In genomic region chr3:9439331-9439730, GRCh38 we compare ENCODE assay signal across 20 cellular contexts. TPM values are rescaled to one million over a fixed set of nuclear protein-coding genes. Genes with fewer than 3 reads are reported as not detected.
DNase-seq lines count a peak whose midpoint lies in the region; ATAC-seq, FAIRE-seq and TF ChIP-seq lines count a peak whose summit lies in the region.
"Had no signal": no experiment of that assay in that cellular context is flagged by ENCODE, and none has a peak within 500 bp of the region (broad histone marks: within the 10 kb centered on the region; RNA-seq: fewer than 3 reads in every experiment).

No MANE protein-coding gene starts in this region.

- no peak overlapping the region for H3K4me3 ChIP-seq in PC-3 (ENCODE audit: low read length)
- H3K4me3 ChIP-seq: pancreas, thoracic aorta had no signal

- peak overlapping the region; percentile 4; the same call in 1 of the 2 replicates for H3K27ac Mint-ChIP-seq in HFFc6
- H3K27ac Mint-ChIP-seq: activated CD8-positive, alpha-beta memory T cell treated with anti-CD3 and anti-CD28 coated beads, Interleukin-2, amount 10 ng/mL, durations not matched to agents 7 days and 5 days; activated T-helper 17 cell treated with anti-CD3 and anti-CD28 coated beads, Interleukin-2, amount 50 U/mL, for 72 hours had no signal

- 0 out of 2 replicates have a peak, but pooled peaks have one; percentile 20 for ATAC-seq in PC-3
- ATAC-seq: activated CD8-positive, alpha-beta memory T cell treated with anti-CD3 and anti-CD28 coated beads, Interleukin-2, amount 10 ng/mL, durations not matched to agents 7 days and 5 days; activated T-helper 17 cell treated with anti-CD3 and anti-CD28 coated beads, Interleukin-2, amount 50 U/mL, for 72 hours had no signal

- TF ChIP-seq CTCF in HFFc6 (IDR thresholded peaks at IDR 0.05) (no peak), PC-3 (conservative IDR thresholded peaks at IDR 0.05; ENCODE audit: low read depth, low read length) (no peak)

- no peaks in the 10 kb centered on the region for H3K9me2 ChIP-seq in PC-3 (replicated peaks; ENCODE audit: low read length)

- FAIRE-seq in GM12891 (lab: Jason Lieb, UNC), result no peak
- FAIRE-seq: bronchial epithelial cell, frontal cortex, kidney, pancreas had no signal

- H3K4me2 ChIP-seq in PC-3 (ENCODE audit: low read length), result no peak overlapping the region

- no peak overlapping the region for H3K9ac ChIP-seq in PC-3 (ENCODE audit: low read length)

- H3K79me2 ChIP-seq in PC-3 (ENCODE audit: low read length), result peaks cover 18% of the 10 kb centered on the region; the same call in 1 of the 2 replicates

- POLR2A ChIA-PET in PC-3 (lab: Charles Lee; ENCODE audit: unreplicated experiment), result interaction anchor here (0.5 to 1.1 kb wide), 2 partner anchors 42 to 58 kb away, joined by 5 to 12 read pairs; partner anchors contain the start of gene SETD5

- TF ChIP-seq POLR2A in GM12891 (IDR thresholded peaks at IDR 0.05; ENCODE audit: low read depth, low read length), result no peak

- peaks cover 89% of the 10 kb centered on the region for H3K36me3 ChIP-seq in PC-3 (ENCODE audit: low read depth, low read length)

- no peak overlapping the region for H2AFZ ChIP-seq in PC-3 (ENCODE audit: low read length)

- no TSS peak for BruUV-seq in PC-3 (replicated peaks; lab: Mats Ljungman, UMichigan)

- no peaks in the 10 kb centered on the region for H3K9me3 ChIP-seq in PC-3 (ENCODE audit: low read length)
- H3K9me3 ChIP-seq: pancreas, thoracic aorta had no signal

- no peaks in the 10 kb centered on the region; the same call in 1 of the 2 replicates for H3K27me3 Mint-ChIP-seq in HFFc6 (ENCODE audit: insufficient read depth)
- H3K27me3 Mint-ChIP-seq: activated CD8-positive, alpha-beta memory T cell treated with anti-CD3 and anti-CD28 coated beads, Interleukin-2, amount 10 ng/mL, durations not matched to agents 7 days and 5 days; activated T-helper 17 cell treated with anti-CD3 and anti-CD28 coated beads, Interleukin-2, amount 50 U/mL, for 72 hours; CD4-positive, alpha-beta memory T cell; naive B cell had no signal

- no peaks in the 10 kb centered on the region for H3F3A ChIP-seq in PC-3 (ENCODE audit: low read length, unreplicated experiment)

- no peaks in the 10 kb centered on the region for H3K4me1 ChIP-seq in PC-3 (ENCODE audit: insufficient read depth, low read length)
- H3K4me1 ChIP-seq: pancreas had no signal

- H4K20me1 ChIP-seq in PC-3 (ENCODE audit: low read length), result peaks cover 10% of the 10 kb centered on the region

- peaks cover 51% of the 10 kb centered on the region for H3K36me3 Mint-ChIP-seq in HFFc6 (ENCODE audit: low read depth)

- H3K4me3 Mint-ChIP-seq in HFFc6, result no peak overlapping the region
- H3K4me3 Mint-ChIP-seq: activated CD8-positive, alpha-beta memory T cell treated with anti-CD3 and anti-CD28 coated beads, Interleukin-2, amount 10 ng/mL, durations not matched to agents 7 days and 5 days; activated T-helper 17 cell treated with anti-CD3 and anti-CD28 coated beads, Interleukin-2, amount 50 U/mL, for 72 hours; CD4-positive, alpha-beta memory T cell; naive B cell had no signal

- intact Hi-C loops in PC-3 (cut with micrococcal nuclease), result loop anchor here (5.0 kb wide), 1 partner anchor 87 kb away; no protein-coding TSS in a partner anchor

- no peaks in the 10 kb centered on the region for H3K27me3 ChIP-seq in PC-3 (ENCODE audit: low read length)
- H3K27me3 ChIP-seq: pancreas had no signal

- CTCF ChIA-PET in PC-3 (lab: Charles Lee), result no interaction called here

- peaks cover 20% of the 10 kb centered on the region; the same call in 1 of the 2 replicates for H3K4me1 Mint-ChIP-seq in HFFc6 (ENCODE audit: low read depth)
- H3K4me1 Mint-ChIP-seq: activated CD8-positive, alpha-beta memory T cell treated with anti-CD3 and anti-CD28 coated beads, Interleukin-2, amount 10 ng/mL, durations not matched to agents 7 days and 5 days had no signal

- H3K9me3 Mint-ChIP-seq in HFFc6, result no peaks in the 10 kb centered on the region
- H3K9me3 Mint-ChIP-seq: activated T-helper 17 cell treated with anti-CD3 and anti-CD28 coated beads, Interleukin-2, amount 50 U/mL, for 72 hours; CD4-positive, alpha-beta memory T cell; naive B cell had no signal

- no peak overlapping the region for H3K27ac ChIP-seq in PC-3 (ENCODE audit: low read length)
- H3K27ac ChIP-seq: pancreas, thoracic aorta had no signal

- DNase-seq in DMS53 treated with DMSO at 0.1 percent for 48 hours (lab: John Stamatoyannopoulos, UW; ENCODE audit: unreplicated experiment) (peak; percentile 45), HFFc6 (no peak), PC-3 (no peak), iris pigment epithelial cell (ENCODE audit: low read depth) (peak; percentile 41), ecto neural progenitor cell (ENCODE audit: low spot score) (no peak), GM12891 (ENCODE audit: insufficient read length, low spot score) (no peak)
- DNase-seq in activated naive CD4-positive, alpha-beta T cell (lab: John Stamatoyannopoulos, UW), result no peak
- DNase-seq: activated CD8-positive, alpha-beta memory T cell treated with anti-CD3 and anti-CD28 coated beads, Interleukin-2, amount 10 ng/mL, durations not matched to agents 7 days and 5 days; CD4-positive, alpha-beta memory T cell; kidney; naive B cell; NCI-H146; pancreas; Right ventricle myocardium superior; stimulated activated CD4-positive, alpha-beta T cell treated with anti-CD3 and anti-CD28 coated beads, Interleukin-2, amount 100 ng/mL, for 24 hours; stimulated activated naive CD4-positive, alpha-beta T cell had no signal

TF ChIP-seq in GM12891, 5 proteins besides CTCF, POLR2A, EP300 and RAD21:
- TF ChIP-seq POU2F2 (IDR thresholded peaks at IDR 0.05; ENCODE audit: low read depth, low read length) (no peak), SPI1 (IDR thresholded peaks at IDR 0.05; ENCODE audit: low read depth, low read length) (no peak), PAX5 (IDR thresholded peaks at IDR 0.05; ENCODE audit: insufficient read depth, low read length, severe bottlenecking) (no peak), POLR2AphosphoS5 (IDR thresholded peaks at IDR 0.05; ENCODE audit: low read depth, low read length) (no peak), TAF1 (IDR thresholded peaks at IDR 0.05; ENCODE audit: low read depth, low read length) (no peak)

RNA-seq across cellular contexts. Expression of gene SETD5, which starts 41.9 kb away (rescaled TPM):
- 10 to 100 TPM; 62.0 to 74.6 (median 67.4) TPM for total RNA-seq in HFFc6 (2021; fragmentation: NEBNext Ultra II Directional; extraction: Animal tissue kit (Norgen Biotek cat#: 25700))
- total RNA-seq in PC-3 (2014; rRNA removed), result 64.9 and 74.9 TPM in 2 replicates
- 36.4 TPM for polyA plus RNA-seq in GM12891 (2012; ENCODE audit: low read depth, missing spikeins)

Comparison
In these comparisons a context has a peak if more than half of its experiments do, and no peak if none do; other contexts are left out.
1. DNase-seq: peak in DMS53 treated with DMSO at 0.1 percent for 48 hours (single experiment) and iris pigment epithelial cell (single experiment); none in HFFc6 (single experiment), PC-3 (single experiment), ecto neural progenitor cell (single experiment), GM12891 (single experiment) and activated naive CD4-positive, alpha-beta T cell (0 of 4).